ENCODE assay signal across 24 cellular contexts in the genomic region with DNA sequence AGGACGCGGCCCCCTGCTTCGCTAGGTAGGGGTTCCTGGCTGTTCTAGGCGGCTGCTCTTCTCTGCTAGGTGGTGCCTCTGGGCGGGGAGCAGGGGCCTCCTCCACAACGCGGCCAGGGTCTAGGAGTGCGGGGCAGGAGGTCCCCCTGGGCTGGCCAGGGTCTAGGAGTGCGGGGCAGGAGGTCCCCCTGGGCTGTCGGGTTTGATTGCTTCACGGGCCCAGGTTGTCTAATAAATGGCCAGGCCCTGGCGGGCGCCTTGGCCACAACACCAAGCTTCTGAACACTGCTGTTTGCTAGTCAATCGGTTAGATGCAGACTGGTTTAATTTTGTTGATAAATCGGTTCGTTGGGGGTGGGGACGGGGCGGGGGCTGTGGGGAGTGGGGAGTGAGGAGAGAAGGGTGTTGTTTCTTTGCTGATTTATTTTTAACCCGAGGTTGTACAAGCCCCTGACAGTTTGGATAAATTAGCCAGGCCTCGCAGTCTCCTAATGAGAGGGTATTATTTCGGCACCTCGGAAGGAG. TPM values are rescaled to one million over a fixed set of nuclear protein-coding genes. Genes with fewer than 3 reads are reported as not detected.
DNase-seq lines count a peak whose midpoint lies in the region; ATAC-seq, FAIRE-seq and TF ChIP-seq lines count a peak whose summit lies in the region.
"Had no signal": no experiment of that assay in that cellular context is flagged by ENCODE, and none has a peak within 500 bp of the region (broad histone marks: within the 10 kb centered on the region; RNA-seq: fewer than 3 reads in every experiment).

No MANE protein-coding gene starts in this region.

- H3K36me3 Mint-ChIP-seq in activated naive CD8-positive, alpha-beta T cell treated with anti-CD3 and anti-CD28 coated beads, Interleukin-2, amount 50 U/mL, for 24 hours (ENCODE audit: low read depth) = no peaks in the 10 kb centered on the region
- no peaks in the 10 kb centered on the region for H3K36me3 Mint-ChIP-seq in nephron (ENCODE audit: low read depth)
- H3K36me3 Mint-ChIP-seq: mesothelial cell of epicardium had no signal

- intact Hi-C loops in HepG2 (cut with micrococcal nuclease; ENCODE audit: unreplicated experiment) = no loop called here
- intact Hi-C loops in right lobe of liver (cut with DNase I) = no loop called here

- H3K79me2 ChIP-seq in HepG2 (ENCODE audit: insufficient read depth, low read length) = no peaks in the 10 kb centered on the region

- no peak for TF ChIP-seq RAD21 in HepG2 (CRISPR knock-in tag; IDR thresholded peaks at IDR 0.05)

- no peak overlapping the region for H3K4me3 Mint-ChIP-seq in activated naive CD8-positive, alpha-beta T cell treated with anti-CD3 and anti-CD28 coated beads, Interleukin-2, amount 50 U/mL, for 24 hours
- H3K4me3 Mint-ChIP-seq in nephron = peak overlapping the region in 2 of 3 experiments; percentile 50 to 68
- H3K4me3 Mint-ChIP-seq: mesothelial cell of epicardium had no signal

- H3K27ac ChIP-seq in HepG2 (ENCODE audit: extremely low read length, insufficient read depth, low read length) = no peak overlapping the region
- no peak overlapping the region for H3K27ac ChIP-seq in right lobe of liver
- H3K27ac ChIP-seq: ascending aorta, esophagus squamous epithelium, neutrophil, thoracic aorta had no signal

- H3K4me3 ChIP-seq in HepG2 (replicated peaks in 1 of 3; ENCODE audit: insufficient read depth in 1 of 3, low read depth in 2 of 3, low read length in 3 of 3) (no peak overlapping the region), right lobe of liver (no peak overlapping the region)
- H3K4me3 ChIP-seq: ascending aorta, esophagus squamous epithelium, thoracic aorta had no signal

- no peak overlapping the region for H2AFZ ChIP-seq in HepG2 (ENCODE audit: low read length)

- H3K4me1 ChIP-seq in HepG2 (ENCODE audit: insufficient read depth, low read length) (peaks cover 7% of the 10 kb centered on the region; the same call in 1 of the 2 replicates), right lobe of liver (no peaks in the 10 kb centered on the region)

- H3K9me3 ChIP-seq in HepG2 (ENCODE audit: low read length) = no peaks in the 10 kb centered on the region
- no peaks in the 10 kb centered on the region for H3K9me3 ChIP-seq in right lobe of liver
- H3K9me3 ChIP-seq: ascending aorta, Caco-2, esophagus squamous epithelium, neutrophil, thoracic aorta had no signal

- H3K27me3 ChIP-seq in HepG2 (ENCODE audit: control insufficient read depth in 1 of 2, insufficient read depth in 2 of 2, low read length in 2 of 2) (peaks cover 14 to 84% of the 10 kb centered on the region in 2 experiments), right lobe of liver (peaks cover 22 to 54% of the 10 kb centered on the region in 2 donors)

- no peaks in the 10 kb centered on the region for H3K9me3 Mint-ChIP-seq in activated naive CD8-positive, alpha-beta T cell treated with anti-CD3 and anti-CD28 coated beads, Interleukin-2, amount 50 U/mL, for 24 hours
- no peaks in the 10 kb centered on the region for H3K9me3 Mint-ChIP-seq in nephron
- H3K9me3 Mint-ChIP-seq: mesothelial cell of epicardium had no signal

- TF ChIP-seq CTCF in HepG2 (CRISPR knock-in tag; IDR thresholded peaks at IDR 0.05) (no peak), right lobe of liver (IDR thresholded peaks at IDR 0.05) (no peak), nephron (IDR thresholded peaks at IDR 0.05; ENCODE audit: unreplicated experiment in 3 of 3) (no peak)

- H3K27ac Mint-ChIP-seq in activated naive CD8-positive, alpha-beta T cell treated with anti-CD3 and anti-CD28 coated beads, Interleukin-2, amount 50 U/mL, for 24 hours = peak overlapping the region; percentile 60
- H3K27ac Mint-ChIP-seq in nephron = peak overlapping the region in 1 of 3 experiments; percentile 95
- H3K27ac Mint-ChIP-seq: mesothelial cell of epicardium had no signal

- CTCF ChIA-PET in HepG2 (lab: Yijun Ruan, JAX; ENCODE audit: low intra/inter-chr PET ratio, low total read pairs) = no interaction called here

- no TSS peak for BruUV-seq in HepG2 (replicated peaks; lab: Mats Ljungman, UMichigan)

- peaks cover 64% of the 10 kb centered on the region for H3K27me3 Mint-ChIP-seq in activated naive CD8-positive, alpha-beta T cell treated with anti-CD3 and anti-CD28 coated beads, Interleukin-2, amount 50 U/mL, for 24 hours
- peaks cover 88% of the 10 kb centered on the region for H3K27me3 Mint-ChIP-seq in nephron (ENCODE audit: low read depth)

- no peak for FAIRE-seq in HepG2 (lab: Jason Lieb, UNC)
- FAIRE-seq: GM18507 had no signal

- H3K4me1 Mint-ChIP-seq in activated naive CD8-positive, alpha-beta T cell treated with anti-CD3 and anti-CD28 coated beads, Interleukin-2, amount 50 U/mL, for 24 hours = peaks cover 11% of the 10 kb centered on the region
- H3K4me1 Mint-ChIP-seq in nephron = peaks cover 15% of the 10 kb centered on the region

- H4K20me1 ChIP-seq in HepG2 (ENCODE audit: insufficient read depth, low read length) = no peaks in the 10 kb centered on the region

- DNase-seq in HepG2 (ENCODE audit: low spot score) (no peak), right lobe of liver (no peak), ACHN (no peak), globus pallidus (ENCODE audit: low spot score) (no peak), NCI-H1436 (lab: John Stamatoyannopoulos, UW) (no peak)
- no peak for DNase-seq in activated naive CD8-positive, alpha-beta T cell treated with anti-CD3 and anti-CD28 coated beads, Interleukin-2, amount 50 U/mL, for 24 hours
- DNase-seq: activated effector memory CD4-positive, alpha-beta T cell treated with anti-CD3 and anti-CD28 coated beads, Interleukin-2, amount 50 U/mL, for 16 hours; Caco-2; effector CD8-positive, alpha-beta T cell; esophagus squamous epithelium; KBM-7; left colon; NCI-H1930 had no signal

- no peak for TF ChIP-seq EP300 in HepG2 (IDR thresholded peaks at IDR 0.05; ENCODE audit: low read depth in 2 of 2, low read length in 2 of 2)
- TF ChIP-seq EP300 in HepG2 (CRISPR knock-in tag; IDR thresholded peaks at IDR 0.05; ENCODE audit: borderline replicate concordance) = no peak

- 17% methylated on average over 12 of the region's 22 CpGs for WGBS in HepG2 (ENCODE audit: low lambda C conversion rate)
- WGBS in right lobe of liver (ENCODE audit: insufficient coverage, low coverage, low lambda C conversion rate, missing lambda C conversion rate) = 5% methylated on average over 15 of the region's 22 CpGs

- TF ChIP-seq POLR2A in HepG2 (IDR thresholded peaks at IDR 0.05; ENCODE audit: insufficient read depth in 1 of 2, low read depth in 2 of 2, low read length in 2 of 2) (no peak), right lobe of liver (IDR thresholded peaks at IDR 0.05) (no peak)

- POLR2A ChIA-PET in HepG2 (lab: Yijun Ruan, JAX) = no interaction called here

- ATAC-seq in HepG2 = peak; percentile 22; the same call in 2 of the 3 replicates
- no peak for ATAC-seq in right lobe of liver
- ATAC-seq in activated naive CD8-positive, alpha-beta T cell treated with anti-CD3 and anti-CD28 coated beads, Interleukin-2, amount 50 U/mL, for 24 hours = no peak
- ATAC-seq: left colon had no signal

- H3K36me3 ChIP-seq in HepG2 (replicated peaks in 1 of 2; ENCODE audit: control insufficient read depth in 1 of 2, insufficient read depth in 2 of 2, low read length in 2 of 2) = no peaks in the 10 kb centered on the region
- H3K36me3 ChIP-seq in right lobe of liver = no peaks in the 10 kb centered on the region
- H3K36me3 ChIP-seq: ascending aorta, esophagus squamous epithelium, neutrophil, thoracic aorta had no signal

- no peak overlapping the region for H3K9ac ChIP-seq in HepG2 (ENCODE audit: insufficient read depth, low read depth, low read length)

- in situ Hi-C loops in HepG2 (cut with HindIII; ENCODE audit: extremely low pct_ligation_motif_present, low pct_unique_long_range_greater_than_20kb) (no loop called here), ACHN (cut with HindIII; ENCODE audit: low pct_ligation_motif_present, low pct_unique_long_range_greater_than_20kb, low sequenced_read_pairs) (no loop called here)

- H3K4me2 ChIP-seq in HepG2 (ENCODE audit: low read depth, low read length) = no peak overlapping the region

TF ChIP-seq in HepG2, 621 proteins besides CTCF, POLR2A, EP300 and RAD21 (continues in another document):
- TF ChIP-seq ZMYM2 (CRISPR knock-in tag; IDR thresholded peaks at IDR 0.05) (no peak), RFX1 (IDR thresholded peaks at IDR 0.05) (no peak), HNF4G (IDR thresholded peaks at IDR 0.05; ENCODE audit: borderline replicate concordance, low read depth, low read length) (no peak), HNF4G (CRISPR knock-in tag; IDR thresholded peaks at IDR 0.05; ENCODE audit: borderline replicate concordance, low read depth) (no peak), SMARCE1 (IDR thresholded peaks at IDR 0.05; ENCODE audit: borderline replicate concordance) (no peak)

RNA-seq across cellular contexts. Expression of a gene that starts 7.7 kb away (rescaled TPM):
- not detected in 2 replicates for total RNA-seq in HepG2 (2016; rRNA removed; fragmentation: Illumina TruSeq; extraction: Trizol)
- total RNA-seq in HepG2 (2016; cell fraction: cytosol; rRNA removed; fragmentation: Illumina TruSeq; extraction: Trizol; ENCODE audit: low read depth) = not detected in 2 replicates
- total RNA-seq in HepG2 (2016; cell fraction: insoluble cytoplasmic fraction; rRNA removed; fragmentation: Illumina TruSeq; extraction: Trizol) = not detected in 2 replicates
- not detected in 2 replicates for total RNA-seq in HepG2 (2016; cell fraction: membrane; rRNA removed; fragmentation: Illumina TruSeq; extraction: Trizol)
- not detected in 2 replicates for total RNA-seq in HepG2 (2016; cell fraction: nucleus; rRNA removed; fragmentation: Illumina TruSeq; extraction: Trizol)
- polyA plus RNA-seq in HepG2 (2011; rRNA removed) = not detected in 2 replicates
- polyA plus RNA-seq in HepG2 (2011; cell fraction: cytosol; rRNA removed) = not detected in 2 replicates
- polyA plus RNA-seq in HepG2 (2011; cell fraction: nucleus; rRNA removed) = not detected in 2 replicates
- not detected in 2 replicates for polyA plus RNA-seq in HepG2 (2012)
- polyA plus RNA-seq in HepG2 (2016; cell fraction: cytosol; fragmentation: Illumina TruSeq; extraction: Trizol; ENCODE audit: low read depth) = not detected in 2 replicates
- polyA plus RNA-seq in HepG2 (2016; cell fraction: insoluble cytoplasmic fraction; fragmentation: Illumina TruSeq; extraction: Trizol; ENCODE audit: low read depth) = not detected in 2 replicates
- not detected in 2 replicates for polyA plus RNA-seq in HepG2 (2016; cell fraction: membrane; fragmentation: Illumina TruSeq; extraction: Trizol; ENCODE audit: low read depth)
- not detected in 2 replicates for polyA plus RNA-seq in HepG2 (2016; cell fraction: nucleus; fragmentation: Illumina TruSeq; extraction: Trizol; ENCODE audit: insufficient read depth, low read depth)
- polyA minus RNA-seq in HepG2 (2011; rRNA and poly(A)+ RNA removed; ENCODE audit: low replicate concordance) = not detected in 2 replicates
- not detected in 2 replicates for polyA minus RNA-seq in HepG2 (2011; cell fraction: cytosol; rRNA and poly(A)+ RNA removed)
- not detected in 2 replicates for polyA minus RNA-seq in HepG2 (2011; cell fraction: nucleus; rRNA and poly(A)+ RNA removed)
- not detected for total RNA-seq in right lobe of liver
- total RNA-seq: activated CD8-positive, alpha-beta memory T cell treated with anti-CD3 and anti-CD28 coated beads for 36 hours; ascending aorta; Caco-2; chondrocyte; Daoy; esophagus squamous epithelium; left colon; mesothelial cell of epicardium; NCI-H460; pulmonary artery endothelial cell; thoracic aorta had no signal
